7 cellular contexts compared by ENCODE assay signal in genomic region chr17:75457047-75457654, GRCh38. TPM values are rescaled to one million over a fixed set of nuclear protein-coding genes. Genes with fewer than 3 reads are reported as not detected.
A peak's percentile ranks its signal among the peaks of the same experiment; 100 is the strongest.
DNase-seq lines count a peak whose midpoint lies in the region; ATAC-seq and TF ChIP-seq lines count a peak whose summit lies in the region.

No MANE protein-coding gene starts in this region.

- in situ Hi-C loops in GM13977 (cut with MboI; ENCODE audit: low pct_unique_long_range_greater_than_20kb, low sequenced_read_pairs, unreplicated experiment), result no loop called here

- peaks cover 43% of the 10 kb centered on the region for H3K4me1 Mint-ChIP-seq in activated CD8-positive, alpha-beta T cell treated with anti-CD3 and anti-CD28 coated beads, Interleukin-2, amount 10 ng/mL, durations not matched to agents 7 days and 5 days (ENCODE audit: low read depth)
- H3K4me1 Mint-ChIP-seq in nephron progenitor cell, result peaks cover 65% of the 10 kb centered on the region

- no peaks in the 10 kb centered on the region for H3K27me3 Mint-ChIP-seq in activated CD8-positive, alpha-beta T cell treated with anti-CD3 and anti-CD28 coated beads, Interleukin-2, amount 10 ng/mL, durations not matched to agents 7 days and 5 days (ENCODE audit: low read depth)
- peaks cover 6% of the 10 kb centered on the region for H3K27me3 Mint-ChIP-seq in nephron progenitor cell (ENCODE audit: low read depth, poor library complexity)

- H3K4me3 Mint-ChIP-seq in activated CD8-positive, alpha-beta T cell treated with anti-CD3 and anti-CD28 coated beads, Interleukin-2, amount 10 ng/mL, durations not matched to agents 7 days and 5 days, result peak overlapping the region; percentile 87
- H3K4me3 Mint-ChIP-seq in nephron progenitor cell, result peak overlapping the region; percentile 90

- POLR2A ChIA-PET in activated CD8-positive, alpha-beta T cell treated with anti-CD3 and anti-CD28 coated beads, Interleukin-2, amount 10 ng/mL, durations not matched to agents 7 days and 5 days (lab: Charles Lee), result interaction anchor here (1.0 to 2.1 kb wide), 6 partner anchors 30 to 233 kb away, joined by 3 to 14 read pairs (median 6); partner anchors contain the start of gene TSEN54

- CTCF ChIA-PET in activated CD8-positive, alpha-beta T cell treated with anti-CD3 and anti-CD28 coated beads, Interleukin-2, amount 10 ng/mL, durations not matched to agents 7 days and 5 days (lab: Charles Lee), result interaction anchor here (1.1 to 2.0 kb wide), 7 partner anchors 10 to 292 kb away, joined by 3 to 17 read pairs (median 8); partner anchors contain the start of genes MIF4GD and TSEN54

- H3K36me3 Mint-ChIP-seq in activated CD8-positive, alpha-beta T cell treated with anti-CD3 and anti-CD28 coated beads, Interleukin-2, amount 10 ng/mL, durations not matched to agents 7 days and 5 days (ENCODE audit: low read depth), result peaks cover 7% of the 10 kb centered on the region
- peaks cover 8% of the 10 kb centered on the region for H3K36me3 Mint-ChIP-seq in nephron progenitor cell (ENCODE audit: low read depth)

- DNase-seq in GM13977 (ENCODE audit: low spot score) (peak; percentile 24), NCI-H1694 treated with DMSO at 0.1 percent for 48 hours (lab: John Stamatoyannopoulos, UW) (peak; percentile 23), fibroblast of the conjunctiva (ENCODE audit: low read depth) (peak; percentile 24), nephron progenitor cell (peak; percentile 45), HuH-7.5 (ENCODE audit: low spot score) (no peak)
- no peak for DNase-seq in activated CD8-positive, alpha-beta T cell treated with anti-CD3 and anti-CD28 coated beads, Interleukin-2, amount 10 ng/mL, durations not matched to agents 7 days and 5 days

- H3K27ac Mint-ChIP-seq in activated CD8-positive, alpha-beta T cell treated with anti-CD3 and anti-CD28 coated beads, Interleukin-2, amount 10 ng/mL, durations not matched to agents 7 days and 5 days, result peak overlapping the region; percentile 93
- H3K27ac Mint-ChIP-seq in nephron progenitor cell, result peak overlapping the region; percentile 94

- TF ChIP-seq CTCF in GM13977 (IDR thresholded peaks at IDR 0.05; ENCODE audit: extremely low read depth, insufficient read depth, missing control alignments), result no peak
- no peak for TF ChIP-seq CTCF in nephron progenitor cell (IDR thresholded peaks at IDR 0.05)

- peak; percentile 20 for ATAC-seq in activated CD8-positive, alpha-beta T cell treated with anti-CD3 and anti-CD28 coated beads, Interleukin-2, amount 10 ng/mL, durations not matched to agents 7 days and 5 days
- ATAC-seq in HG02588 (IDR thresholded peaks at IDR 0.05; ENCODE audit: unreplicated experiment), result no peak

- no peaks in the 10 kb centered on the region for H3K9me3 Mint-ChIP-seq in activated CD8-positive, alpha-beta T cell treated with anti-CD3 and anti-CD28 coated beads, Interleukin-2, amount 10 ng/mL, durations not matched to agents 7 days and 5 days (ENCODE audit: insufficient read depth)
- H3K9me3 Mint-ChIP-seq in nephron progenitor cell, result no peaks in the 10 kb centered on the region

RNA-seq across cellular contexts. Expression of gene TMEM94, which starts 0.7 kb away (rescaled TPM):
- 10 to 100 TPM; 81.9 to 84.8 TPM for total RNA-seq in activated CD8-positive, alpha-beta T cell treated with anti-CD3 and anti-CD28 coated beads, Interleukin-2, amount 10 ng/mL, durations not matched to agents 7 days and 5 days

RNA-seq across cellular contexts. Expression of gene GRB2, which starts 51.7 kb away (rescaled TPM):
- 100 to 1,000 TPM; 166 to 178 TPM for total RNA-seq in activated CD8-positive, alpha-beta T cell treated with anti-CD3 and anti-CD28 coated beads, Interleukin-2, amount 10 ng/mL, durations not matched to agents 7 days and 5 days

RNA-seq across cellular contexts. Expression of gene CASKIN2, which starts 58.2 kb away (rescaled TPM):
- under 1 TPM; 0.68 to 0.97 TPM for total RNA-seq in activated CD8-positive, alpha-beta T cell treated with anti-CD3 and anti-CD28 coated beads, Interleukin-2, amount 10 ng/mL, durations not matched to agents 7 days and 5 days

RNA-seq across cellular contexts. Expression of gene TSEN54, which starts 59.2 kb away (rescaled TPM):
- 10 to 100 TPM; 76.6 to 77.8 TPM for total RNA-seq in activated CD8-positive, alpha-beta T cell treated with anti-CD3 and anti-CD28 coated beads, Interleukin-2, amount 10 ng/mL, durations not matched to agents 7 days and 5 days

Comparison
In these comparisons a context has a peak if more than half of its experiments do, and no peak if none do; other contexts are left out.
1. DNase-seq: peak in GM13977 (single experiment), NCI-H1694 treated with DMSO at 0.1 percent for 48 hours (single experiment), fibroblast of the conjunctiva (single experiment) and nephron progenitor cell (single experiment); none in activated CD8-positive, alpha-beta T cell treated with anti-CD3 and anti-CD28 coated beads, Interleukin-2, amount 10 ng/mL, durations not matched to agents 7 days and 5 days (single experiment) and HuH-7.5 (single experiment).